In genomic region chr14:59187802-59188460, GRCh38 we compare ENCODE assay signal across 8 cellular contexts. TPM values are rescaled to one million over a fixed set of nuclear protein-coding genes. Genes with fewer than 3 reads are reported as not detected.
DNase-seq lines count a peak whose midpoint lies in the region; ATAC-seq and TF ChIP-seq lines count a peak whose summit lies in the region.

No MANE protein-coding gene starts in this region.

- DNase-seq in DMS153 treated with DMSO at 0.1 percent for 48 hours (lab: John Stamatoyannopoulos, UW; ENCODE audit: unreplicated experiment) (peak; percentile 57), astrocyte of the spinal cord (ENCODE audit: low read depth, low spot score) (no peak), iris pigment epithelial cell (ENCODE audit: low read depth) (peak; percentile 6), 8988T (no peak)
- DNase-seq in stimulated activated CD4-positive, alpha-beta T cell treated with anti-CD3 and anti-CD28 coated beads, Interleukin-2, amount 100 ng/mL, for 24 hours = peak; percentile 29 to 42

- peaks cover 36% of the 10 kb centered on the region for H3K27me3 ChIP-seq in HUES64 (ENCODE audit: insufficient read depth, low read length)

- TF ChIP-seq CTCF in astrocyte of the spinal cord (IDR thresholded peaks at IDR 0.05; ENCODE audit: low read depth, low read length) = no peak

- H3K4me3 ChIP-seq in HUES64 (ENCODE audit: low read length) (peak overlapping the region; percentile 96), astrocyte of the spinal cord (ENCODE audit: low read depth, low read length) (peak overlapping the region; percentile 81)

- H3K4me1 ChIP-seq in HUES64 (ENCODE audit: insufficient read depth, low read length) = peaks cover 14% of the 10 kb centered on the region

- under 1% methylated on average over 43 of the region's 43 CpGs for WGBS in HUES64

- no peaks in the 10 kb centered on the region for H3K36me3 ChIP-seq in HUES64 (ENCODE audit: insufficient read depth, low read length)

- H3K9me3 ChIP-seq in HUES64 (ENCODE audit: insufficient read depth, low read depth, low read length) = no peaks in the 10 kb centered on the region

- H3K9ac ChIP-seq in HUES64 (ENCODE audit: low read depth, low read length) = peak overlapping the region; percentile 46; the same call in 1 of the 2 replicates

- in situ Hi-C loops in astrocyte of the spinal cord (cut with HindIII; ENCODE audit: low sequenced_read_pairs) = no loop called here

- peak; percentile 7 for ATAC-seq in GM21529 (IDR thresholded peaks at IDR 0.05; ENCODE audit: unreplicated experiment)
- ATAC-seq in SK-N-SH treated with all-trans-retinoic acid at 6 μM for 48 hours = peak; percentile 38

- H3K27ac ChIP-seq in HUES64 (ENCODE audit: low read depth, low read length) = no peak overlapping the region

TF ChIP-seq in SK-N-SH treated with all-trans-retinoic acid at 6 μM for 48 hours, 23 proteins besides CTCF, POLR2A, EP300 and RAD21:
- TF ChIP-seq ISL1 (CRISPR knock-in tag; IDR thresholded peaks at IDR 0.05) (no peak), TSHZ2 (CRISPR knock-in tag; IDR thresholded peaks at IDR 0.05) (0 out of 2 replicates have a peak, but pooled peaks have one; percentile 40), ZFP3 (CRISPR knock-in tag; IDR thresholded peaks at IDR 0.05) (0 out of 2 replicates have a peak, but pooled peaks have one; percentile 48)

RNA-seq across cellular contexts. Expression of gene DAAM1, which starts 0.5 kb away (rescaled TPM):
- 21.1 TPM for polyA plus RNA-seq in HUES64 (2013, experiment 1 of 2)
- polyA plus RNA-seq in HUES64 (2013, experiment 2 of 2) = 21.2 TPM

Comparison
In these comparisons a context has a peak if more than half of its experiments do, and no peak if none do; other contexts are left out.
1. DNase-seq: peak in DMS153 treated with DMSO at 0.1 percent for 48 hours (single experiment), iris pigment epithelial cell (single experiment) and stimulated activated CD4-positive, alpha-beta T cell treated with anti-CD3 and anti-CD28 coated beads, Interleukin-2, amount 100 ng/mL, for 24 hours (2 of 2); none in astrocyte of the spinal cord (single experiment) and 8988T (single experiment).